Comparison of ENCODE assay signal across 13 cellular contexts in genomic region chr19:3990815-3991117, GRCh38. TPM values are rescaled to one million over a fixed set of nuclear protein-coding genes. Genes with fewer than 3 reads are reported as not detected.
DNase-seq lines count a peak whose midpoint lies in the region; ATAC-seq and TF ChIP-seq lines count a peak whose summit lies in the region.
"Had no signal": no experiment of that assay in that cellular context is flagged by ENCODE, and none has a peak within 500 bp of the region (broad histone marks: within the 10 kb centered on the region; RNA-seq: fewer than 3 reads in every experiment).

No MANE protein-coding gene starts in this region.

- H3K27me3 ChIP-seq in HCT116 (ENCODE audit: insufficient read depth, low read length) (no peaks in the 10 kb centered on the region), heart left ventricle (no peaks in the 10 kb centered on the region)
- H3K27me3 ChIP-seq: gastrocnemius medialis, sigmoid colon had no signal

- no peak overlapping the region for H3K9ac ChIP-seq in HCT116 (ENCODE audit: low read length)

- 66 to 79% (median 75%) methylated on average over 3 of the region's 3 CpGs for WGBS in heart left ventricle, 4 donors

- RAD21 ChIA-PET in HCT116 (lab: Charles Lee; ENCODE audit: low non-redundant PET in 1 of 2, low total read pairs in 2 of 2, uncharacterized antibody in 2 of 2, unreplicated experiment in 2 of 2) = no interaction called here

- POLR2A ChIA-PET in HCT116 (lab: Charles Lee) = interaction anchor here (0.9 to 1.2 kb wide), 2 partner anchors 9 to 16 kb away, joined by 3 to 4 read pairs; no protein-coding TSS in a partner anchor

- no peak for ATAC-seq in HCT116
- ATAC-seq in natural killer cell = no peak
- no peak for ATAC-seq in heart left ventricle

- no peaks in the 10 kb centered on the region for H3K9me2 ChIP-seq in HCT116 (ENCODE audit: insufficient read depth)

- CTCF ChIA-PET in HCT116 (lab: Charles Lee) = interaction anchor here (0.6 to 2.3 kb wide), 6 partner anchors 9 to 217 kb away, joined by 3 to 10 read pairs (median 4); no protein-coding TSS in a partner anchor

- H3K4me2 ChIP-seq in HCT116 (ENCODE audit: low read length) = peak overlapping the region; percentile 80

- peaks cover 15 to 29% of the 10 kb centered on the region in 2 experiments for H3K4me1 ChIP-seq in HCT116 (ENCODE audit: control insufficient read depth in 1 of 2, insufficient read depth in 2 of 2, low read length in 2 of 2)
- H3K4me1 ChIP-seq in heart left ventricle = peaks cover 8 to 25% (median 21%) of the 10 kb centered on the region in 12 donors

- no peaks in the 10 kb centered on the region for H3K9me3 ChIP-seq in HCT116 (ENCODE audit: control insufficient read depth in 1 of 2, insufficient read depth in 1 of 2, low read depth in 1 of 2, low read length in 2 of 2)
- no peaks in the 10 kb centered on the region for H3K9me3 ChIP-seq in heart left ventricle
- H3K9me3 ChIP-seq: gastrocnemius medialis, HAP-1, sigmoid colon had no signal

- DNase-seq in HCT116 (ENCODE audit: low read depth, low spot score) (no peak), natural killer cell (no peak), NCI-H82 (lab: John Stamatoyannopoulos, UW) (no peak), heart left ventricle (no peak), COR-L47 (lab: John Stamatoyannopoulos, UW) (no peak), HPDE6-E6E7 (ENCODE audit: extremely low spot score) (no peak)
- no peak for DNase-seq in activated naive CD8-positive, alpha-beta T cell treated with anti-CD3 and anti-CD28 coated beads for 36 hours

- no peak for TF ChIP-seq RAD21 in HCT116 (IDR thresholded peaks at IDR 0.05; ENCODE audit: low read depth)

- BruUV-seq in HCT116 (replicated peaks; lab: Mats Ljungman, UMichigan) = no TSS peak

- H3K27me3 Mint-ChIP-seq in activated naive CD8-positive, alpha-beta T cell treated with anti-CD3 and anti-CD28 coated beads for 36 hours = no peaks in the 10 kb centered on the region
- no peaks in the 10 kb centered on the region for H3K27me3 Mint-ChIP-seq in natural killer cell (ENCODE audit: low read depth in 2 of 2)
- H3K27me3 Mint-ChIP-seq: T-cell had no signal

- H3K4me3 ChIP-seq in HCT116 (replicated peaks in 1 of 2; ENCODE audit: low read depth in 1 of 2, low read length in 2 of 2) (no peak overlapping the region), heart left ventricle (no peak overlapping the region)

- peaks cover 3% of the 10 kb centered on the region for H3K9me3 Mint-ChIP-seq in activated naive CD8-positive, alpha-beta T cell treated with anti-CD3 and anti-CD28 coated beads for 36 hours
- H3K9me3 Mint-ChIP-seq in natural killer cell = no peaks in the 10 kb centered on the region
- H3K9me3 Mint-ChIP-seq: T-cell had no signal

- peak overlapping the region; percentile 9 for H3K4me3 Mint-ChIP-seq in activated naive CD8-positive, alpha-beta T cell treated with anti-CD3 and anti-CD28 coated beads for 36 hours
- H3K4me3 Mint-ChIP-seq in natural killer cell = peak overlapping the region; percentile 2

- peak overlapping the region; percentile 49; the same call in 1 of the 2 replicates for H3K27ac ChIP-seq in C4-2B
- H3K27ac ChIP-seq in HCT116 (ENCODE audit: low read depth, low read length) = no peak overlapping the region
- H3K27ac ChIP-seq in heart left ventricle = no peak overlapping the region

- H3K4me1 Mint-ChIP-seq in activated naive CD8-positive, alpha-beta T cell treated with anti-CD3 and anti-CD28 coated beads for 36 hours = peaks cover 19% of the 10 kb centered on the region
- H3K4me1 Mint-ChIP-seq in natural killer cell = peaks cover 17 to 23% of the 10 kb centered on the region in 2 donors

- H3K36me3 ChIP-seq in HCT116 (ENCODE audit: control insufficient read depth in 1 of 2, insufficient read depth in 2 of 2, low read length in 2 of 2) (no peaks in the 10 kb centered on the region), heart left ventricle (no peaks in the 10 kb centered on the region)
- H3K36me3 ChIP-seq: gastrocnemius medialis, HAP-1, sigmoid colon had no signal

- H3K79me2 ChIP-seq in HCT116 (ENCODE audit: insufficient read depth, low read length) = no peaks in the 10 kb centered on the region

- intact Hi-C loops in HCT116 (cut with micrococcal nuclease) (no loop called here), natural killer cell (cut with micrococcal nuclease) (loop anchor here (2.0 kb wide), 1 partner anchor 16 kb away; the partner anchor contains the start of gene PIAS4), heart left ventricle (cut with DNase I) (loop anchor here in 2 of 10 donors (2.0 to 10.0 kb wide), 2 partner anchors 144 to 192 kb away; partner anchors contain the start of genes ANKRD24 (in 1 of the 2) and SIRT6 (in 1 of the 2))

- H3K27ac Mint-ChIP-seq in activated naive CD8-positive, alpha-beta T cell treated with anti-CD3 and anti-CD28 coated beads for 36 hours = no peak overlapping the region
- H3K27ac Mint-ChIP-seq in natural killer cell = no peak overlapping the region

- H4K20me1 ChIP-seq in HCT116 (ENCODE audit: insufficient read depth) = no peaks in the 10 kb centered on the region

- TF ChIP-seq CTCF in C4-2B (conservative IDR thresholded peaks at IDR 0.05) = no peak
- TF ChIP-seq CTCF in HCT116 (IDR thresholded peaks at IDR 0.05 in 2 of 3, conservative IDR thresholded peaks at IDR 0.05 in 1 of 3; ENCODE audit: borderline replicate concordance in 1 of 3, insufficient read depth in 1 of 3, low read depth in 2 of 3, low read length in 2 of 3) = no peak
- TF ChIP-seq CTCF in natural killer cell (IDR thresholded peaks at IDR 0.05) = no peak
- no peak for TF ChIP-seq CTCF in heart left ventricle (IDR thresholded peaks at IDR 0.05)

- peak overlapping the region; percentile 44 for H2AFZ ChIP-seq in HCT116 (ENCODE audit: low read depth, low read length, poor library complexity, severe bottlenecking)

- H3K36me3 Mint-ChIP-seq in activated naive CD8-positive, alpha-beta T cell treated with anti-CD3 and anti-CD28 coated beads for 36 hours = no peaks in the 10 kb centered on the region
- no peaks in the 10 kb centered on the region for H3K36me3 Mint-ChIP-seq in natural killer cell
- H3K36me3 Mint-ChIP-seq: T-cell had no signal

- no peak for TF ChIP-seq POLR2A in HCT116 (IDR thresholded peaks at IDR 0.05; ENCODE audit: borderline replicate concordance, extremely low read depth, insufficient read depth, insufficient read length)
- no peak for TF ChIP-seq POLR2A in heart left ventricle (IDR thresholded peaks at IDR 0.05)

TF ChIP-seq in HCT116, 20 proteins besides CTCF, POLR2A, EP300 and RAD21:
- TF ChIP-seq REST (IDR thresholded peaks at IDR 0.05; ENCODE audit: low read depth) (no peak), YY1 (IDR thresholded peaks at IDR 0.05; ENCODE audit: extremely low read depth, insufficient replicate concordance, low read depth, low read length) (no peak), SP1 (IDR thresholded peaks at IDR 0.05; ENCODE audit: low read depth) (no peak), SRF (IDR thresholded peaks at IDR 0.05; ENCODE audit: low read depth) (no peak)

RNA-seq across cellular contexts. Expression of gene EEF2, which starts 5.5 kb away (rescaled TPM):
- total RNA-seq in HCT116 (2021; ENCODE audit: unreplicated experiment) = 3,796 TPM
- 3,320 and 3,735 TPM in 2 replicates for polyA plus RNA-seq in HCT116 (2012)
- 1,000 to 10,000 TPM; 3,340 to 3,392 TPM for total RNA-seq in activated naive CD8-positive, alpha-beta T cell treated with anti-CD3 and anti-CD28 coated beads for 36 hours
- total RNA-seq in natural killer cell = 1,000 to 10,000 TPM; 1,302 to 1,442 (median 1,437) TPM
- 1,000 to 10,000 TPM; 1,373 to 2,686 (median 2,215) TPM for total RNA-seq in heart left ventricle
- 1,000 to 10,000 TPM in 1 of 2 donors, 100 to 1,000 TPM in 1; 846 to 1,944 TPM for polyA plus RNA-seq in heart left ventricle

RNA-seq across cellular contexts. Expression of gene PIAS4, which starts 16.8 kb away (rescaled TPM):
- total RNA-seq in HCT116 (2021; ENCODE audit: unreplicated experiment) = 28.4 TPM
- 15.6 and 19.9 TPM in 2 replicates for polyA plus RNA-seq in HCT116 (2012)
- total RNA-seq in activated naive CD8-positive, alpha-beta T cell treated with anti-CD3 and anti-CD28 coated beads for 36 hours = 10 to 100 TPM; 24.0 to 26.3 TPM
- total RNA-seq in natural killer cell = 10 to 100 TPM; 25.4 to 39.4 (median 26.8) TPM
- 10 to 100 TPM; 12.5 to 19.1 (median 15.3) TPM for total RNA-seq in heart left ventricle
- 10 to 100 TPM; 12.3 to 15.4 TPM for polyA plus RNA-seq in heart left ventricle

RNA-seq across cellular contexts. Expression of gene DAPK3, which starts 19.9 kb away (rescaled TPM):
- total RNA-seq in HCT116 (2021; ENCODE audit: unreplicated experiment) = 54.8 TPM
- polyA plus RNA-seq in HCT116 (2012) = 48.0 and 62.1 TPM in 2 replicates
- total RNA-seq in activated naive CD8-positive, alpha-beta T cell treated with anti-CD3 and anti-CD28 coated beads for 36 hours = 10 to 100 TPM; 31.6 to 32.2 TPM
- 10 to 100 TPM; 54.3 to 66.4 (median 58.1) TPM for total RNA-seq in natural killer cell
- 100 to 1,000 TPM in 4 of 9 donors, 10 to 100 TPM in 5; 70.6 to 200 (median 97.4) TPM for total RNA-seq in heart left ventricle
- 100 to 1,000 TPM; 160 to 252 TPM for polyA plus RNA-seq in heart left ventricle

RNA-seq across cellular contexts. Expression of gene NMRK2, which starts 57.9 kb away (rescaled TPM):
- not detected for total RNA-seq in HCT116 (2021; ENCODE audit: unreplicated experiment)
- not detected in 2 replicates for polyA plus RNA-seq in HCT116 (2012)
- total RNA-seq in activated naive CD8-positive, alpha-beta T cell treated with anti-CD3 and anti-CD28 coated beads for 36 hours = not detected
- total RNA-seq in natural killer cell = not detected
- total RNA-seq in heart left ventricle = 1,000 to 10,000 TPM in 3 of 9 donors, 100 to 1,000 TPM in 6; 347 to 2,001 (median 606) TPM
- polyA plus RNA-seq in heart left ventricle = 1,000 to 10,000 TPM in 1 of 2 donors, 100 to 1,000 TPM in 1; 649 to 1,244 TPM
- total RNA-seq: subcutaneous adipose tissue, T-cell had no signal
